In the genomic region with DNA sequence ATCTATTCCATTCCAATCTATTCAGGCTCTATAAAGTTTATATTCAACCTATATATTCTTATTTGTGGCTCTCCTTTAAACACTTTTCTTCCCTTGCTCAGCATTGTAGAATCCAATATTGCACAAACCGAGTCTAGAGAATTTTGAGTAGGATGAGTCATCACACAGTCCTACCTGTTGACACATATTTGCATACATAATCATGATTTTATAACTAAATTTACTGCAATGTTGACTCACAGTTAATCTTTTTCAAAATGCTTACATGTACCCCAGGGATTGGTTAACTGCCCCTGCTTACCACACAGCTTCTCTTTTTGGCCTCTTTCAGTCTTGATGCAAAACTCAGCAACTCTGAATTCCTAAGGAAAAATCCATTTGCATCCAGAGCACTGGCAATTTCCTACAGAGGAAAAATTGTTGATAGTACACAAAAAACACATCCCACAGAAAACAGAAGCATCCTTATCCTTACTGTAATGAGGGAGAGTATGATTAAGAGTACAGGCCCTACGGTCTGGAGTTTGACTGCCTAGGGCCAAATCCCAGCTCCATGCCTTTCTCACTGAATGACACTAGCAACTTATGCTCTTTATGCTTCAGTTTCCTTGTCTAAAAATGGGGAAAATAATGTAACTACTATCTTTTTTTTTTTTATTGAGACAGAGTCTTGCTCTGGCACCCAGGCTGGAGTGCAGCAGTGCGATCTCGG, we compare ENCODE assay signal across 15 cellular contexts. TPM values are rescaled to one million over a fixed set of nuclear protein-coding genes. Genes with fewer than 3 reads are reported as not detected.
A peak's percentile ranks its signal among the peaks of the same experiment; 100 is the strongest.
DNase-seq lines count a peak whose midpoint lies in the region; ATAC-seq and TF ChIP-seq lines count a peak whose summit lies in the region.
"Had no signal": no experiment of that assay in that cellular context is flagged by ENCODE, and none has a peak within 500 bp of the region (broad histone marks: within the 10 kb centered on the region; RNA-seq: fewer than 3 reads in every experiment).

No MANE protein-coding gene starts in this region.

- ATAC-seq in HG03460 (IDR thresholded peaks at IDR 0.05; ENCODE audit: unreplicated experiment): no peak
- no peak for ATAC-seq in HG03378 (IDR thresholded peaks at IDR 0.05; ENCODE audit: unreplicated experiment)
- ATAC-seq: activated T-helper 17 cell treated with anti-CD3 and anti-CD28 coated beads, Interleukin-2, amount 50 U/mL, for 72 hours; sciatic nerve had no signal

- in situ Hi-C loops in SK-MEL-5 (cut with HindIII; ENCODE audit: low pct_unique_long_range_greater_than_20kb, low sequenced_read_pairs): no loop called here

- TF ChIP-seq CTCF in fibroblast of mammary gland (conservative IDR thresholded peaks at IDR 0.05; ENCODE audit: control insufficient read depth, insufficient read depth, low read depth, low read length): no peak

- no peak overlapping the region for H3K4me3 ChIP-seq in fibroblast of mammary gland (ENCODE audit: control insufficient read depth, low read depth, low read length)
- H3K4me3 ChIP-seq: SJSA1, thoracic aorta had no signal

- peak; percentile 7 for DNase-seq in DMS53 (lab: John Stamatoyannopoulos, UW)
- no peak for DNase-seq in DMS53 treated with DMSO at 0.1 percent for 48 hours (lab: John Stamatoyannopoulos, UW; ENCODE audit: unreplicated experiment)
- DNase-seq in SK-MEL-5 (ENCODE audit: low read depth, low spot score): peak; percentile 26
- peak; percentile 88 for DNase-seq in fibroblast of mammary gland (ENCODE audit: low read depth)
- peak; percentile 51 for DNase-seq in stromal cell of bone marrow (ENCODE audit: low read depth)
- DNase-seq in H4 (ENCODE audit: low spot score): no peak
- DNase-seq: kidney glomerular epithelial cell, NCI-H1092, NCI-H510A treated with DMSO at 0.1 percent for 48 hours had no signal

RNA-seq across cellular contexts. Expression of gene CEP350, which starts 28.0 kb away (rescaled TPM):
- total RNA-seq in SK-MEL-5 (2014; rRNA removed; shearing (Covaris generic)): 57.5 and 58.2 TPM in 2 replicates
- 15.4 and 26.1 TPM in 2 replicates for polyA plus RNA-seq in SK-MEL-5 (2015; cell fraction: cytosol; rRNA removed)
- 30.1 and 33.4 TPM in 2 replicates for polyA plus RNA-seq in SK-MEL-5 (2015; cell fraction: nucleus; rRNA removed)
- total RNA-seq in H4 (2014; rRNA removed; shearing (Covaris generic)): 15.4 and 17.9 TPM in 2 replicates

RNA-seq across cellular contexts. Expression of gene TOR1AIP1, which starts 44.6 kb away (rescaled TPM):
- 63.1 and 69.7 TPM in 2 replicates for total RNA-seq in SK-MEL-5 (2014; rRNA removed; shearing (Covaris generic))
- 61.5 and 85.6 TPM in 2 replicates for polyA plus RNA-seq in SK-MEL-5 (2015; cell fraction: cytosol; rRNA removed)
- 20.2 and 23.3 TPM in 2 replicates for polyA plus RNA-seq in SK-MEL-5 (2015; cell fraction: nucleus; rRNA removed)
- total RNA-seq in H4 (2014; rRNA removed; shearing (Covaris generic)): 28.4 and 38.6 TPM in 2 replicates

RNA-seq across cellular contexts. Expression of gene TOR1AIP2, which starts 49.0 kb away (rescaled TPM):
- 80.5 and 81.4 TPM in 2 replicates for total RNA-seq in SK-MEL-5 (2014; rRNA removed; shearing (Covaris generic))
- polyA plus RNA-seq in SK-MEL-5 (2015; cell fraction: cytosol; rRNA removed): 40.4 and 72.7 TPM in 2 replicates
- 49.1 and 66.4 TPM in 2 replicates for polyA plus RNA-seq in SK-MEL-5 (2015; cell fraction: nucleus; rRNA removed)
- 45.2 and 68.9 TPM in 2 replicates for total RNA-seq in H4 (2014; rRNA removed; shearing (Covaris generic))

Comparison
In these comparisons a context has a peak if more than half of its experiments do, and no peak if none do; other contexts are left out.
1. DNase-seq: peak in DMS53 (single experiment), SK-MEL-5 (single experiment), fibroblast of mammary gland (single experiment) and stromal cell of bone marrow (single experiment); none in DMS53 treated with DMSO at 0.1 percent for 48 hours (single experiment) and H4 (single experiment).